In genomic region chr5:90017236-90017635, GRCh38 we compare ENCODE assay signal across 16 cellular contexts.
DNase-seq lines count a peak whose midpoint lies in the region; ATAC-seq and TF ChIP-seq lines count a peak whose summit lies in the region.
"Had no signal": no experiment of that assay in that cellular context is flagged by ENCODE, and none has a peak within 500 bp of the region (broad histone marks: within the 10 kb centered on the region; RNA-seq: fewer than 3 reads in every experiment).

No MANE protein-coding gene starts in this region.

- TF ChIP-seq POLR2A in adrenal gland (IDR thresholded peaks at IDR 0.05): no peak

- no peaks in the 10 kb centered on the region for H3K4me1 Mint-ChIP-seq in activated T-helper 17 cell treated with anti-CD3 and anti-CD28 coated beads, Interleukin-2, amount 50 U/mL, for 72 hours

- intact Hi-C loops in ascending aorta (cut with DNase I) (no loop called here), adrenal gland (cut with DNase I) (no loop called here), posterior cingulate gyrus (cut with DNase I) (no loop called here)

- DNase-seq in DMS53 (lab: John Stamatoyannopoulos, UW) (peak; percentile 16), DMS53 treated with DMSO at 0.1 percent for 48 hours (lab: John Stamatoyannopoulos, UW; ENCODE audit: unreplicated experiment) (no peak), NCI-H146 (lab: John Stamatoyannopoulos, UW) (peak; percentile 76), ascending aorta (ENCODE audit: low spot score in 2 of 2) (no peak), adrenal gland (no peak), posterior cingulate gyrus (no peak)
- DNase-seq: CD8-positive, alpha-beta T cell; H9; Karpas-422; MG63; NCI-H1092; NCI-H510A treated with DMSO at 0.1 percent for 48 hours; PC-3 had no signal

- peak overlapping the region; percentile 68 for H2AFZ ChIP-seq in neuron (ENCODE audit: low read depth, low read length)

- no peak for TF ChIP-seq CTCF in ascending aorta (IDR thresholded peaks at IDR 0.05)
- no peak for TF ChIP-seq CTCF in adrenal gland (IDR thresholded peaks at IDR 0.05)

- H3K4me1 ChIP-seq in ascending aorta: peaks cover 0 to 11% of the 10 kb centered on the region in 2 donors
- peaks cover 25% of the 10 kb centered on the region for H3K4me1 ChIP-seq in neuron (ENCODE audit: insufficient read depth, low read length)
- peaks cover 11 to 13% of the 10 kb centered on the region in 2 donors for H3K4me1 ChIP-seq in adrenal gland (replicated peaks in 1 of 2)
- H3K4me1 ChIP-seq: BLaER1 had no signal

- H3K27ac Mint-ChIP-seq in activated T-helper 17 cell treated with anti-CD3 and anti-CD28 coated beads, Interleukin-2, amount 50 U/mL, for 72 hours: no peak overlapping the region
- H3K27ac Mint-ChIP-seq: CD8-positive, alpha-beta T cell had no signal

- H3K27me3 ChIP-seq in ascending aorta (no peaks in the 10 kb centered on the region), neuron (ENCODE audit: insufficient read depth, low read length) (no peaks in the 10 kb centered on the region), adrenal gland (no peaks in the 10 kb centered on the region)
- H3K27me3 ChIP-seq: BLaER1, MG63 had no signal

- no peak overlapping the region for H3K4me3 Mint-ChIP-seq in activated T-helper 17 cell treated with anti-CD3 and anti-CD28 coated beads, Interleukin-2, amount 50 U/mL, for 72 hours
- H3K4me3 Mint-ChIP-seq: CD8-positive, alpha-beta T cell; H9 had no signal

- H3K27me3 Mint-ChIP-seq in activated T-helper 17 cell treated with anti-CD3 and anti-CD28 coated beads, Interleukin-2, amount 50 U/mL, for 72 hours: no peaks in the 10 kb centered on the region

- H3K36me3 ChIP-seq in ascending aorta: no peaks in the 10 kb centered on the region
- no peaks in the 10 kb centered on the region for H3K36me3 ChIP-seq in neuron (ENCODE audit: insufficient read depth, low read length)
- H3K36me3 ChIP-seq in adrenal gland (replicated peaks in 1 of 2): no peaks in the 10 kb centered on the region
- H3K36me3 ChIP-seq: BLaER1, MG63 had no signal

- no peak overlapping the region for H3K4me3 ChIP-seq in ascending aorta
- no peak overlapping the region for H3K4me3 ChIP-seq in neuron (ENCODE audit: low read length)
- no peak overlapping the region for H3K4me3 ChIP-seq in adrenal gland
- H3K4me3 ChIP-seq: BLaER1, MG63 had no signal

- H3K9me3 Mint-ChIP-seq in activated T-helper 17 cell treated with anti-CD3 and anti-CD28 coated beads, Interleukin-2, amount 50 U/mL, for 72 hours: no peaks in the 10 kb centered on the region
- H3K9me3 Mint-ChIP-seq: H9 had no signal

- no peaks in the 10 kb centered on the region for H3K36me3 Mint-ChIP-seq in activated T-helper 17 cell treated with anti-CD3 and anti-CD28 coated beads, Interleukin-2, amount 50 U/mL, for 72 hours (ENCODE audit: low read depth)
- H3K36me3 Mint-ChIP-seq: CD8-positive, alpha-beta T cell had no signal

- WGBS in adrenal gland, 4 donors: 83 to 87% (median 87%) methylated on average over 3 of the region's 3 CpGs

- ATAC-seq in activated T-helper 17 cell treated with anti-CD3 and anti-CD28 coated beads, Interleukin-2, amount 50 U/mL, for 72 hours (replicated peaks): no peak
- ATAC-seq: CD8-positive, alpha-beta T cell; PC-3 had no signal

- H3K27ac ChIP-seq in ascending aorta: peak overlapping the region; percentile 17 to 45
- no peak overlapping the region for H3K27ac ChIP-seq in adrenal gland
- H3K27ac ChIP-seq: BLaER1 had no signal

- H3K9me3 ChIP-seq in ascending aorta (no peaks in the 10 kb centered on the region), neuron (ENCODE audit: low read length) (no peaks in the 10 kb centered on the region), adrenal gland (replicated peaks in 1 of 3) (no peaks in the 10 kb centered on the region)
- H3K9me3 ChIP-seq: BLaER1, MG63 had no signal

Comparison
In these comparisons a context has a peak if more than half of its experiments do, and no peak if none do; other contexts are left out.
1. DNase-seq: peak in DMS53 (single experiment) and NCI-H146 (single experiment); none in DMS53 treated with DMSO at 0.1 percent for 48 hours (single experiment), ascending aorta (0 of 2), adrenal gland (0 of 7) and posterior cingulate gyrus (0 of 10).
2. H3K27ac ChIP-seq: peak in ascending aorta (2 of 2); none in adrenal gland (0 of 5).